10 cellular contexts compared by ENCODE assay signal in genomic region chr12:32400866-32401265, GRCh38. TPM values are rescaled to one million over a fixed set of nuclear protein-coding genes. Genes with fewer than 3 reads are reported as not detected.
A peak's percentile ranks its signal among the peaks of the same experiment; 100 is the strongest.
DNase-seq lines count a peak whose midpoint lies in the region; ATAC-seq, FAIRE-seq and TF ChIP-seq lines count a peak whose summit lies in the region.
"Had no signal": no experiment of that assay in that cellular context is flagged by ENCODE, and none has a peak within 500 bp of the region (broad histone marks: within the 10 kb centered on the region; RNA-seq: fewer than 3 reads in every experiment).

No MANE protein-coding gene starts in this region.

- H3K36me3 ChIP-seq in hepatocyte (replicated peaks; ENCODE audit: insufficient read depth, low read depth) (no peaks in the 10 kb centered on the region), pancreas (no peaks in the 10 kb centered on the region)
- H3K36me3 ChIP-seq in CD8-positive, alpha-beta memory T cell (ENCODE audit: insufficient read depth, low read length): no peaks in the 10 kb centered on the region

- H2BK20ac ChIP-seq in H9 (ENCODE audit: low read depth, low read length, poor library complexity, severe bottlenecking): no peak overlapping the region

- no peak overlapping the region for H2BK5ac ChIP-seq in H9 (ENCODE audit: insufficient read length, low read length)

- no peak overlapping the region for H2BK120ac ChIP-seq in H9 (ENCODE audit: low read depth, low read length, poor library complexity, severe bottlenecking)

- H4K8ac ChIP-seq in H9 (replicated peaks; ENCODE audit: insufficient read length, low read depth, low read length): no peak overlapping the region

- H3K4me1 Mint-ChIP-seq in H9 (peaks cover 32 to 52% of the 10 kb centered on the region in 2 experiments), T-cell (peaks cover 5 to 13% (median 11%) of the 10 kb centered on the region in 3 donors)
- H3K4me1 Mint-ChIP-seq in CD8-positive, alpha-beta memory T cell: peaks cover 10 to 19% (median 13%) of the 10 kb centered on the region in 3 donors

- no peak overlapping the region for H3K4ac ChIP-seq in H9 (ENCODE audit: low read depth, low read length)

- H3K36me3 Mint-ChIP-seq in H9 (ENCODE audit: insufficient read depth in 1 of 3, low read depth in 3 of 3) (peaks cover 9 to 42% (median 35%) of the 10 kb centered on the region in 3 experiments), T-cell (no peaks in the 10 kb centered on the region)
- H3K36me3 Mint-ChIP-seq in CD8-positive, alpha-beta memory T cell: no peaks in the 10 kb centered on the region

- no peaks in the 10 kb centered on the region for H3K27me3 Mint-ChIP-seq in H9 (ENCODE audit: low read depth)
- peaks cover 35 to 43% of the 10 kb centered on the region in 2 donors for H3K27me3 Mint-ChIP-seq in T-cell
- H3K27me3 Mint-ChIP-seq in CD8-positive, alpha-beta memory T cell: peaks cover 32 to 48% of the 10 kb centered on the region in 2 donors

- no peak overlapping the region for H2AK5ac ChIP-seq in H9 (ENCODE audit: insufficient read length, low read length)

- peak overlapping the region; percentile 92 to 99 (median 93) for H3K27ac Mint-ChIP-seq in H9
- no peak overlapping the region for H3K27ac Mint-ChIP-seq in T-cell
- no peak overlapping the region for H3K27ac Mint-ChIP-seq in CD8-positive, alpha-beta memory T cell

- DNase-seq in H9 (no peak), T-cell (no peak), hepatocyte (ENCODE audit: low spot score) (no peak), pancreas (no peak)
- DNase-seq in activated naive CD4-positive, alpha-beta T cell (lab: John Stamatoyannopoulos, UW): no peak
- DNase-seq in activated CD4-positive, alpha-beta T cell treated with anti-CD3 and anti-CD28 coated beads, Interleukin-2, amount 50 U/mL, for 4 hours: no peak
- no peak for DNase-seq in CD8-positive, alpha-beta memory T cell
- DNase-seq: EL, islet precursor cell had no signal

- ATAC-seq in T-cell (replicated peaks in 1 of 4): no peak
- no peak for ATAC-seq in pancreas
- no peak for ATAC-seq in GM19023 (IDR thresholded peaks at IDR 0.05; ENCODE audit: unreplicated experiment)

- no CpG with 5 or more reads among the region's 2 CpGs for WGBS in H9 (ENCODE audit: extremely low coverage, insufficient read length, low lambda C conversion rate)
- WGBS in hepatocyte (ENCODE audit: low lambda C conversion rate, missing lambda C conversion rate): 34% methylated on average over 2 of the region's 2 CpGs
- WGBS in pancreas, 2 donors: 1 to 12% methylated on average over 2 of the region's 2 CpGs

- H4K20me1 ChIP-seq in H9 (ENCODE audit: control insufficient read depth, insufficient read depth, insufficient read length) (no peaks in the 10 kb centered on the region), hepatocyte (ENCODE audit: insufficient read depth, poor library complexity, severe bottlenecking) (peaks cover 5% of the 10 kb centered on the region)

- H3K18ac ChIP-seq in H9 (ENCODE audit: insufficient read length, low read depth, low read length): no peak overlapping the region

- peaks cover 0 to 2% of the 10 kb centered on the region in 2 experiments; a peak in 2 of 5 replicates for H3K9me3 Mint-ChIP-seq in H9
- H3K9me3 Mint-ChIP-seq in T-cell: no peaks in the 10 kb centered on the region
- peaks cover 0 to 2% (median 0%) of the 10 kb centered on the region in 5 donors for H3K9me3 Mint-ChIP-seq in CD8-positive, alpha-beta memory T cell

- no peak overlapping the region for H3K14ac ChIP-seq in H9 (ENCODE audit: insufficient read depth, low read length)

- H3T11ph ChIP-seq in H9 (ENCODE audit: low read length): no peak overlapping the region

- peak overlapping the region; percentile 96 for H3K4me3 ChIP-seq in hepatocyte
- peak overlapping the region in 3 of 4 donors; percentile 64 to 71 (median 68) for H3K4me3 ChIP-seq in pancreas
- no peak overlapping the region for H3K4me3 ChIP-seq in CD8-positive, alpha-beta memory T cell (ENCODE audit: low read length)

- no peaks in the 10 kb centered on the region for H3K79me1 ChIP-seq in H9 (ENCODE audit: insufficient read depth, low read depth, low read length, poor library complexity, severe bottlenecking)

- peak; percentile 29 for FAIRE-seq in pancreas (lab: Jason Lieb, UNC)

- no peaks in the 10 kb centered on the region for H3K9me3 ChIP-seq in H9 (ENCODE audit: control insufficient read depth, low read depth, low read length)
- H3K9me3 ChIP-seq in hepatocyte (ENCODE audit: low read depth): no peaks in the 10 kb centered on the region
- no peaks in the 10 kb centered on the region for H3K9me3 ChIP-seq in pancreas
- no peaks in the 10 kb centered on the region for H3K9me3 ChIP-seq in CD8-positive, alpha-beta memory T cell (ENCODE audit: low read length)

- no peak overlapping the region for H3K27ac ChIP-seq in H9 (ENCODE audit: insufficient read length, low read depth, low read length)
- H3K27ac ChIP-seq in hepatocyte: peak overlapping the region; percentile 90
- H3K27ac ChIP-seq in pancreas: peak overlapping the region in 3 of 4 donors; percentile 86 to 94 (median 93)
- H3K27ac ChIP-seq in CD8-positive, alpha-beta memory T cell (ENCODE audit: low read depth, low read length): no peak overlapping the region

- H3K23me2 ChIP-seq in H9 (ENCODE audit: insufficient read length, low read depth, low read length, poor library complexity, severe bottlenecking): peaks cover 5% of the 10 kb centered on the region

- peak overlapping the region; percentile 98 for H3K4me2 ChIP-seq in H9 (ENCODE audit: insufficient read depth, insufficient read length, low read length)
- peak overlapping the region; percentile 87 for H3K4me2 ChIP-seq in hepatocyte

- H3K79me2 ChIP-seq in H9 (ENCODE audit: insufficient read depth, low read length) (peaks cover 35% of the 10 kb centered on the region; the same call in 1 of the 2 replicates), hepatocyte (peaks cover 46% of the 10 kb centered on the region)

- no peak overlapping the region for H2BK15ac ChIP-seq in H9 (ENCODE audit: low read depth, low read length)

- H2AFZ ChIP-seq in H9 (ENCODE audit: low read length) (no peak overlapping the region), hepatocyte (peak overlapping the region; percentile 47)

- H3K4me1 ChIP-seq in H9 (ENCODE audit: insufficient read depth, low read length): peaks cover 7% of the 10 kb centered on the region; the same call in 1 of the 2 replicates
- H3K4me1 ChIP-seq in hepatocyte (ENCODE audit: insufficient read depth): peaks cover 10% of the 10 kb centered on the region
- H3K4me1 ChIP-seq in pancreas: peaks cover 0 to 16% (median 11%) of the 10 kb centered on the region in 3 donors
- H3K4me1 ChIP-seq in CD8-positive, alpha-beta memory T cell (ENCODE audit: insufficient read depth, low read length): peaks cover 4% of the 10 kb centered on the region

- peak overlapping the region; percentile 69 for H3K9ac ChIP-seq in H9 (ENCODE audit: extremely low read depth, insufficient read length, low read length)

- H4K91ac ChIP-seq in H9 (ENCODE audit: insufficient read length, low read depth, low read length): no peak overlapping the region

- no peak overlapping the region for H4K5ac ChIP-seq in H9 (ENCODE audit: insufficient read length, low read depth, low read length)

- POLR2A ChIA-PET in T-cell (lab: Charles Lee): interaction anchor here in 1 of 2 donors (0.6 kb wide), 2 partner anchors 24 to 64 kb away, joined by 3 to 4 read pairs; no protein-coding TSS in a partner anchor
- POLR2A ChIA-PET in CD8-positive, alpha-beta memory T cell (lab: Charles Lee): no interaction called here

- no peak overlapping the region for H2BK12ac ChIP-seq in H9 (ENCODE audit: insufficient read length, low read depth, low read length)

- no peaks in the 10 kb centered on the region for H3K9me2 ChIP-seq in hepatocyte (replicated peaks; ENCODE audit: insufficient read depth)

- CTCF ChIA-PET in T-cell (lab: Charles Lee): interaction anchor here in 1 of 2 donors (0.5 kb wide), 1 partner anchor 748 kb away, joined by 3 read pairs; no protein-coding TSS in a partner anchor
- CTCF ChIA-PET in CD8-positive, alpha-beta memory T cell (lab: Charles Lee): interaction anchor here (0.6 kb wide), 1 partner anchor 741 kb away, joined by 3 read pairs; the partner anchor contains the start of gene ETFBKMT

- H3K27me3 ChIP-seq in H9 (ENCODE audit: insufficient read depth, low read length) (no peaks in the 10 kb centered on the region), hepatocyte (no peaks in the 10 kb centered on the region), pancreas (no peaks in the 10 kb centered on the region)
- peaks cover 15% of the 10 kb centered on the region for H3K27me3 ChIP-seq in CD8-positive, alpha-beta memory T cell (ENCODE audit: insufficient read depth, low read length, poor library complexity, severe bottlenecking)

- no peak overlapping the region for H3K56ac ChIP-seq in H9 (ENCODE audit: insufficient read length, low read depth, low read length)

- TF ChIP-seq CTCF in H9 (conservative IDR thresholded peaks at IDR 0.05) (no peak), hepatocyte (IDR thresholded peaks at IDR 0.05; ENCODE audit: poor library complexity) (no peak), pancreas (IDR thresholded peaks at IDR 0.05) (no peak)

- H3K23ac ChIP-seq in H9 (ENCODE audit: insufficient read length, low read depth, low read length): no peak overlapping the region

- intact Hi-C loops in pancreas (cut with DNase I): no loop called here

- peak overlapping the region; percentile 95 to 97 for H3K4me3 Mint-ChIP-seq in H9
- peak overlapping the region; percentile 70 to 86 (median 74) for H3K4me3 Mint-ChIP-seq in T-cell
- peak overlapping the region in 3 of 7 donors; percentile 59 to 68 (median 64) for H3K4me3 Mint-ChIP-seq in CD8-positive, alpha-beta memory T cell

RNA-seq across cellular contexts. Expression of gene FGD4, which starts 1.5 kb away (rescaled TPM):
- total RNA-seq in H9 (2021): 53.9 and 54.3 TPM in 2 replicates
- under 1 TPM; 0.18 to 0.79 (median 0.47) TPM for total RNA-seq in T-cell
- total RNA-seq in hepatocyte: 38.3 and 41.5 TPM in 2 replicates
- 15.2 and 17.1 TPM in 2 replicates for polyA plus RNA-seq in hepatocyte
- total RNA-seq in pancreas: 10 to 100 TPM; 10.6 to 26.5 (median 15.5) TPM
- polyA plus RNA-seq in pancreas: 1 to 10 TPM; 3.6 to 4.4 TPM
- 1 to 10 TPM in 1 of 2 experiments, under 1 TPM in 1; 0.64 to 1.4 TPM for total RNA-seq in CD8-positive, alpha-beta memory T cell
- 1.4 TPM for polyA plus RNA-seq in CD8-positive, alpha-beta memory T cell

Comparison
In these comparisons a context has a peak if more than half of its experiments do, and no peak if none do; other contexts are left out.
1. H3K27ac ChIP-seq: peak in hepatocyte (single experiment) and pancreas (3 of 4); none in H9 (single experiment) and CD8-positive, alpha-beta memory T cell (single experiment).
2. H3K27ac Mint-ChIP-seq: peak in H9 (3 of 3); none in T-cell (0 of 2) and CD8-positive, alpha-beta memory T cell (0 of 8).
3. RNA of gene FGD4, which starts 1.5 kb away (total RNA-seq): 53.9 to 54.3 TPM in H9, 38.3 to 41.5 TPM in hepatocyte and 10.6 to 26.5 TPM in pancreas; 0.64 to 1.4 TPM in CD8-positive, alpha-beta memory T cell and 0.18 to 0.79 TPM in T-cell; every median in the first group is over 4 times any median in the second.